1 cellular context compared by ENCODE assay signal in the genomic region with DNA sequence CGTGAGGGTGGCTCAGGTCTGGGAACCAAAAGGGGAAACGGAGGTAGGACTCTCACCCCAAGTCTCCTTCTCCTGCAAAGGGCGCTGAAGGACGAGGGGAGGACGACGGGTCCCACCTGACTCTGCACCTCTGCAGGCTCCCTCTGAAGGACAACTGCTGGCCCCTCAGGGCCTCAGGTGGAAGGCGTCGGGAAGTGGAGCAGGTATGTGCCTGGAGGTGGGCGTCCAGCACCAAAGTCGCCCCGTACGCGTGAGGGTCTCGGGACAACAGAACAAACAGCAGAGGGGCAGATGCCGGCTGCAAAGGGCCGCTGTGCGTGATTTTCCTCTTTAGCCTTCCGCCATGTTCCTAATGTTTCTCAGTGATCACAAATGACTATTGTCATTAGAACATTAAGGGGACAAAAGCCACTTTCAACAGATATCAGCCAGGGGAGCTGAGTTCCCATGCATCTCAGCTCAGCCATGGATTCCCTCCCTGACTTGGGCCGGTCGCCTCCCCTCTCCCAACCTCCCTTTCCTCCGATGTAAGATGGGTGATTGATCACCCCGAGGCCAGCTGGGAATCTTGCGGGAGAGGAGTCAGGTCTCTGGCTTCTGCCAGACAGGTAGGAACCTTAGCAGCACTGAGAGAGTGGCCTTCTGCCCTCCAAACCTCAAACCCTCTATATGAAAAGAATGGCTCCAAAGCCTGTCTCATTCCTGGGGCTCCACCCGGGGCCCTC.
TF ChIP-seq lines count a peak whose summit lies in the region.

No MANE protein-coding gene starts in this region.

TF ChIP-seq in WTC11, 78 proteins besides CTCF, POLR2A, EP300 and RAD21 (continued from another document):
- TF ChIP-seq, protein P1, sequence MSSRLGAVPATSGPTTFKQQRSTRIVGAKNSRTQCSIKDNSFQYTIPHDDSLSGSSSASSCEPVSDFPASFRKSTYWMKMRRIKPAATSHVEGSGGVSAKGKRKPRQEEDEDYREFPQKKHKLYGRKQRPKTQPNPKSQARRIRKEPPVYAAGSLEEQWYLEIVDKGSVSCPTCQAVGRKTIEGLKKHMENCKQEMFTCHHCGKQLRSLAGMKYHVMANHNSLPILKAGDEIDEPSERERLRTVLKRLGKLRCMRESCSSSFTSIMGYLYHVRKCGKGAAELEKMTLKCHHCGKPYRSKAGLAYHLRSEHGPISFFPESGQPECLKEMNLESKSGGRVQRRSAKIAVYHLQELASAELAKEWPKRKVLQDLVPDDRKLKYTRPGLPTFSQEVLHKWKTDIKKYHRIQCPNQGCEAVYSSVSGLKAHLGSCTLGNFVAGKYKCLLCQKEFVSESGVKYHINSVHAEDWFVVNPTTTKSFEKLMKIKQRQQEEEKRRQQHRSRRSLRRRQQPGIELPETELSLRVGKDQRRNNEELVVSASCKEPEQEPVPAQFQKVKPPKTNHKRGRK (CRISPR knock-in tag; IDR thresholded peaks at IDR 0.05; ENCODE audit: borderline replicate concordance) = no peak
- TF ChIP-seq MXD4 (CRISPR knock-in tag; IDR thresholded peaks at IDR 0.05; ENCODE audit: borderline replicate concordance) (no peak), SOX15 (CRISPR knock-in tag; IDR thresholded peaks at IDR 0.05) (no peak), ATF1 (CRISPR knock-in tag; IDR thresholded peaks at IDR 0.05) (no peak), NR1H2 (CRISPR knock-in tag; IDR thresholded peaks at IDR 0.05) (no peak)
- TF ChIP-seq, protein P2, sequence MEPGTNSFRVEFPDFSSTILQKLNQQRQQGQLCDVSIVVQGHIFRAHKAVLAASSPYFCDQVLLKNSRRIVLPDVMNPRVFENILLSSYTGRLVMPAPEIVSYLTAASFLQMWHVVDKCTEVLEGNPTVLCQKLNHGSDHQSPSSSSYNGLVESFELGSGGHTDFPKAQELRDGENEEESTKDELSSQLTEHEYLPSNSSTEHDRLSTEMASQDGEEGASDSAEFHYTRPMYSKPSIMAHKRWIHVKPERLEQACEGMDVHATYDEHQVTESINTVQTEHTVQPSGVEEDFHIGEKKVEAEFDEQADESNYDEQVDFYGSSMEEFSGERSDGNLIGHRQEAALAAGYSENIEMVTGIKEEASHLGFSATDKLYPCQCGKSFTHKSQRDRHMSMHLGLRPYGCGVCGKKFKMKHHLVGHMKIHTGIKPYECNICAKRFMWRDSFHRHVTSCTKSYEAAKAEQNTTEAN (CRISPR knock-in tag; IDR thresholded peaks at IDR 0.05) = no peak
- TF ChIP-seq, protein P3, sequence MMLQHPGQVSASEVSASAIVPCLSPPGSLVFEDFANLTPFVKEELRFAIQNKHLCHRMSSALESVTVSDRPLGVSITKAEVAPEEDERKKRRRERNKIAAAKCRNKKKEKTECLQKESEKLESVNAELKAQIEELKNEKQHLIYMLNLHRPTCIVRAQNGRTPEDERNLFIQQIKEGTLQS (CRISPR knock-in tag; conservative IDR thresholded peaks at IDR 0.05) = no peak
